Comparison of ENCODE assay signal across 1 cellular context in genomic region chr16:58733671-58734458, GRCh38.
A peak's percentile ranks its signal among the peaks of the same experiment; 100 is the strongest.
TF ChIP-seq lines count a peak whose summit lies in the region.

Gene GOT2 (minus strand): TSS chr16:58734316. CDS start chr16:58734228, 88 bp downstream.

TF ChIP-seq in WTC11, 78 proteins besides CTCF, POLR2A, EP300 and RAD21 (continued from another document and continues in another):
- TF ChIP-seq, protein P1, sequence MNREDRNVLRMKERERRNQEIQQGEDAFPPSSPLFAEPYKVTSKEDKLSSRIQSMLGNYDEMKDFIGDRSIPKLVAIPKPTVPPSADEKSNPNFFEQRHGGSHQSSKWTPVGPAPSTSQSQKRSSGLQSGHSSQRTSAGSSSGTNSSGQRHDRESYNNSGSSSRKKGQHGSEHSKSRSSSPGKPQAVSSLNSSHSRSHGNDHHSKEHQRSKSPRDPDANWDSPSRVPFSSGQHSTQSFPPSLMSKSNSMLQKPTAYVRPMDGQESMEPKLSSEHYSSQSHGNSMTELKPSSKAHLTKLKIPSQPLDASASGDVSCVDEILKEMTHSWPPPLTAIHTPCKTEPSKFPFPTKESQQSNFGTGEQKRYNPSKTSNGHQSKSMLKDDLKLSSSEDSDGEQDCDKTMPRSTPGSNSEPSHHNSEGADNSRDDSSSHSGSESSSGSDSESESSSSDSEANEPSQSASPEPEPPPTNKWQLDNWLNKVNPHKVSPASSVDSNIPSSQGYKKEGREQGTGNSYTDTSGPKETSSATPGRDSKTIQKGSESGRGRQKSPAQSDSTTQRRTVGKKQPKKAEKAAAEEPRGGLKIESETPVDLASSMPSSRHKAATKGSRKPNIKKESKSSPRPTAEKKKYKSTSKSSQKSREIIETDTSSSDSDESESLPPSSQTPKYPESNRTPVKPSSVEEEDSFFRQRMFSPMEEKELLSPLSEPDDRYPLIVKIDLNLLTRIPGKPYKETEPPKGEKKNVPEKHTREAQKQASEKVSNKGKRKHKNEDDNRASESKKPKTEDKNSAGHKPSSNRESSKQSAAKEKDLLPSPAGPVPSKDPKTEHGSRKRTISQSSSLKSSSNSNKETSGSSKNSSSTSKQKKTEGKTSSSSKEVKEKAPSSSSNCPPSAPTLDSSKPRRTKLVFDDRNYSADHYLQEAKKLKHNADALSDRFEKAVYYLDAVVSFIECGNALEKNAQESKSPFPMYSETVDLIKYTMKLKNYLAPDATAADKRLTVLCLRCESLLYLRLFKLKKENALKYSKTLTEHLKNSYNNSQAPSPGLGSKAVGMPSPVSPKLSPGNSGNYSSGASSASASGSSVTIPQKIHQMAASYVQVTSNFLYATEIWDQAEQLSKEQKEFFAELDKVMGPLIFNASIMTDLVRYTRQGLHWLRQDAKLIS (CRISPR knock-in tag; IDR thresholded peaks at IDR 0.05; ENCODE audit: borderline replicate concordance), result peak; percentile 67; the same call in 1 of the 2 replicates
- no peak for TF ChIP-seq EMX1 (CRISPR knock-in tag; IDR thresholded peaks at IDR 0.05)
- no peak for TF ChIP-seq IRF2 (CRISPR knock-in tag; IDR thresholded peaks at IDR 0.05; ENCODE audit: borderline replicate concordance, low read depth)
- TF ChIP-seq, protein P2, sequence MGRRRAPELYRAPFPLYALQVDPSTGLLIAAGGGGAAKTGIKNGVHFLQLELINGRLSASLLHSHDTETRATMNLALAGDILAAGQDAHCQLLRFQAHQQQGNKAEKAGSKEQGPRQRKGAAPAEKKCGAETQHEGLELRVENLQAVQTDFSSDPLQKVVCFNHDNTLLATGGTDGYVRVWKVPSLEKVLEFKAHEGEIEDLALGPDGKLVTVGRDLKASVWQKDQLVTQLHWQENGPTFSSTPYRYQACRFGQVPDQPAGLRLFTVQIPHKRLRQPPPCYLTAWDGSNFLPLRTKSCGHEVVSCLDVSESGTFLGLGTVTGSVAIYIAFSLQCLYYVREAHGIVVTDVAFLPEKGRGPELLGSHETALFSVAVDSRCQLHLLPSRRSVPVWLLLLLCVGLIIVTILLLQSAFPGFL (CRISPR knock-in tag; IDR thresholded peaks at IDR 0.05; ENCODE audit: borderline replicate concordance), result no peak
- 0 out of 2 replicates have a peak, but pooled peaks have one; percentile 11 for TF ChIP-seq FOXP1 (CRISPR knock-in tag; IDR thresholded peaks at IDR 0.05; ENCODE audit: borderline replicate concordance)
- TF ChIP-seq ELF4 (CRISPR knock-in tag; IDR thresholded peaks at IDR 0.05; ENCODE audit: low read depth), result no peak
- TF ChIP-seq ZBTB21 (CRISPR knock-in tag; IDR thresholded peaks at IDR 0.05; ENCODE audit: borderline replicate concordance), result peak; percentile 21; the same call in 1 of the 2 replicates
- peak; percentile 74; the same call in 1 of the 2 replicates for TF ChIP-seq ATF1 (CRISPR knock-in tag; IDR thresholded peaks at IDR 0.05)
- no peak for TF ChIP-seq ZNF671 (CRISPR knock-in tag; IDR thresholded peaks at IDR 0.05)
- peak; percentile 87; the same call in 1 of the 2 replicates for TF ChIP-seq ARID4B (CRISPR knock-in tag; IDR thresholded peaks at IDR 0.05; ENCODE audit: borderline replicate concordance)
- TF ChIP-seq, protein P3, sequence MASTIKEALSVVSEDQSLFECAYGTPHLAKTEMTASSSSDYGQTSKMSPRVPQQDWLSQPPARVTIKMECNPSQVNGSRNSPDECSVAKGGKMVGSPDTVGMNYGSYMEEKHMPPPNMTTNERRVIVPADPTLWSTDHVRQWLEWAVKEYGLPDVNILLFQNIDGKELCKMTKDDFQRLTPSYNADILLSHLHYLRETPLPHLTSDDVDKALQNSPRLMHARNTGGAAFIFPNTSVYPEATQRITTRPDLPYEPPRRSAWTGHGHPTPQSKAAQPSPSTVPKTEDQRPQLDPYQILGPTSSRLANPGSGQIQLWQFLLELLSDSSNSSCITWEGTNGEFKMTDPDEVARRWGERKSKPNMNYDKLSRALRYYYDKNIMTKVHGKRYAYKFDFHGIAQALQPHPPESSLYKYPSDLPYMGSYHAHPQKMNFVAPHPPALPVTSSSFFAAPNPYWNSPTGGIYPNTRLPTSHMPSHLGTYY (CRISPR knock-in tag; IDR thresholded peaks at IDR 0.05), result no peak
- TF ChIP-seq, protein P4, sequence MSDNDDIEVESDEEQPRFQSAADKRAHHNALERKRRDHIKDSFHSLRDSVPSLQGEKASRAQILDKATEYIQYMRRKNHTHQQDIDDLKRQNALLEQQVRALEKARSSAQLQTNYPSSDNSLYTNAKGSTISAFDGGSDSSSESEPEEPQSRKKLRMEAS (CRISPR knock-in tag; IDR thresholded peaks at IDR 0.05), result peak; percentile 84
- no peak; the same call in none of the 2 replicates for TF ChIP-seq CREB1 (CRISPR knock-in tag; IDR thresholded peaks at IDR 0.05)
- TF ChIP-seq STAT6 (CRISPR knock-in tag; conservative IDR thresholded peaks at IDR 0.05; ENCODE audit: low read depth), result no peak
- TF ChIP-seq SMAD4 (CRISPR knock-in tag; IDR thresholded peaks at IDR 0.05), result no peak
- TF ChIP-seq AR (CRISPR knock-in tag; IDR thresholded peaks at IDR 0.05), result no peak
- no peak for TF ChIP-seq NFATC4 (CRISPR knock-in tag; IDR thresholded peaks at IDR 0.05)
- peak; percentile 61; the same call in 1 of the 2 replicates for TF ChIP-seq NR2C2 (CRISPR knock-in tag; IDR thresholded peaks at IDR 0.05)
- TF ChIP-seq ETV6 (CRISPR knock-in tag; IDR thresholded peaks at IDR 0.05), result peak; percentile 57; the same call in 1 of the 2 replicates
- TF ChIP-seq ZSCAN18 (CRISPR knock-in tag; IDR thresholded peaks at IDR 0.05), result no peak
- TF ChIP-seq, protein P5, sequence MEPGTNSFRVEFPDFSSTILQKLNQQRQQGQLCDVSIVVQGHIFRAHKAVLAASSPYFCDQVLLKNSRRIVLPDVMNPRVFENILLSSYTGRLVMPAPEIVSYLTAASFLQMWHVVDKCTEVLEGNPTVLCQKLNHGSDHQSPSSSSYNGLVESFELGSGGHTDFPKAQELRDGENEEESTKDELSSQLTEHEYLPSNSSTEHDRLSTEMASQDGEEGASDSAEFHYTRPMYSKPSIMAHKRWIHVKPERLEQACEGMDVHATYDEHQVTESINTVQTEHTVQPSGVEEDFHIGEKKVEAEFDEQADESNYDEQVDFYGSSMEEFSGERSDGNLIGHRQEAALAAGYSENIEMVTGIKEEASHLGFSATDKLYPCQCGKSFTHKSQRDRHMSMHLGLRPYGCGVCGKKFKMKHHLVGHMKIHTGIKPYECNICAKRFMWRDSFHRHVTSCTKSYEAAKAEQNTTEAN (CRISPR knock-in tag; IDR thresholded peaks at IDR 0.05), result peak; percentile 7; the same call in 1 of the 2 replicates
- peak; percentile 74; the same call in 1 of the 2 replicates for TF ChIP-seq FOXP4 (CRISPR knock-in tag; IDR thresholded peaks at IDR 0.05)
- peak; percentile 77 for TF ChIP-seq SP1 (CRISPR knock-in tag; conservative IDR thresholded peaks at IDR 0.05)
- peak; percentile 81; the same call in 1 of the 2 replicates for TF ChIP-seq CREM (CRISPR knock-in tag; IDR thresholded peaks at IDR 0.05)
- TF ChIP-seq RORB (CRISPR knock-in tag; IDR thresholded peaks at IDR 0.05), result no peak
